8 cellular contexts compared by ENCODE assay signal in the genomic region with DNA sequence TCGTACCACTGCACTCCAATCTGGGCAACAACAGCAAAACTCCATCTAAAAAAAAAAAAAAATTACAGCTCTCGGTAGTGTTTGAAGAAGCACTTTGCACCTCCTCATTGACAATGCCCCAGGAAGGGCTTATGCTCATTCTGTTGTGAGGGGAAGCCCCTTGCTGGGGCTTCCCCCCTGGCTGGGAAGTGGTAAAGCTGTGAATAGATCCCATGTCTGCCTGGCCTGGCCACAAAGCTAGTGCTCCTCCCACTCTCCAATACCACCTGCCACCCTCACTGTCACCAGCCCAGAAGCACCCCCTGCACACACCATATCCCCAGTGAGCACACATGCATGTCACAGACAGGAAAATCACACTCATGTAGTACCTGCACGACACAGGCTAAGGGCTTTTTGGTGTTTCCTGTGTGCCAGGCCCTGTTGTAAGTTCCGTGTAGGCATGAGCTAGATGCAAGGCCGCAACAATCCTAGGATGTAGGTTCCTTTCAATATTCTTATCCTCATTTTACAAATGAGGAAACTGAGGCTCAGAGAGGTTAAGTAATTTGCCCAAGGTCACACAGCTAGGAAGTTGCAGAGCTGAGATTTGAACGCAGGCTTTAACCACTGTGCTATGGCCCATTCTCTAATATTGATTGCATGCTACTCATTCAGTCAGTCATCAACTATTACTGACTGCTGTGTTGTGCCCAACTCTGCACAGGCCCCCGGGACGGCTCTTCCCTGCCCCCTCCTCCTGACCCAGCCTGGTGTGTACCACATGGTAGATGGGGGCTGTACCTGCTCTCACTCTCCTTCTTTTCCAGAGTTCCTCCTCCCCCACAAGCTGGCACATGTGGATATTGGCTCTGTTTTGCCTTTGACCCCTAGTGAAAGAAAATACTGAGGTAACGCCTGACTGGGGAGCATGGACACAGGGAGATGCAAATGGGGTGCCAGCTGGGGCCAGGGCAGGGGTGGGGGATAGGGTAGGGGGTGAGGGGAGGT. TPM values are rescaled to one million over a fixed set of nuclear protein-coding genes. Genes with fewer than 3 reads are reported as not detected.
DNase-seq lines count a peak whose midpoint lies in the region; ATAC-seq and TF ChIP-seq lines count a peak whose summit lies in the region.

No MANE protein-coding gene starts in this region.

- H3K27ac ChIP-seq in HEK293 (ENCODE audit: extremely low read depth, low read depth, low read length), result no peak overlapping the region
- peak overlapping the region; percentile 96 to 98 for H3K27ac ChIP-seq in uterus
- H3K27ac ChIP-seq in left lung, result no peak overlapping the region

- no peak for TF ChIP-seq POLR2A in uterus (IDR thresholded peaks at IDR 0.05)

- TF ChIP-seq CTCF in HEK293 (tag by site-specific recombination; IDR thresholded peaks at IDR 0.05) (peak; percentile 44; the same call in 1 of the 2 replicates), epithelial cell of proximal tubule (conservative IDR thresholded peaks at IDR 0.05; ENCODE audit: low read depth, low read length) (peak; percentile 20), uterus (IDR thresholded peaks at IDR 0.05) (no peak), left lung (IDR thresholded peaks at IDR 0.05) (no peak)

- intact Hi-C loops in uterus (cut with DNase I; ENCODE audit: low total_unique reads) (no loop called here), left lung (cut with DNase I) (no loop called here)

- peaks cover 29% of the 10 kb centered on the region for H3K27me3 Mint-ChIP-seq in activated CD4-positive, alpha-beta T cell treated with anti-CD3 and anti-CD28 coated beads, Interleukin-2, amount 10 ng/mL, durations not matched to agents 7 days and 5 days

- H3K4me1 ChIP-seq in HEK293 (ENCODE audit: control insufficient read depth, insufficient read depth, low read length) (peaks cover 6% of the 10 kb centered on the region; the same call in 1 of the 2 replicates), uterus (peaks cover 21 to 31% of the 10 kb centered on the region in 2 donors), left lung (peaks cover 6 to 18% of the 10 kb centered on the region in 2 donors)

- H3K36me3 ChIP-seq in HEK293 (ENCODE audit: control insufficient read depth in 2 of 2, insufficient read depth in 1 of 2, low read length in 2 of 2) (no peaks in the 10 kb centered on the region), uterus (no peaks in the 10 kb centered on the region), left lung (no peaks in the 10 kb centered on the region)

- H3K27ac Mint-ChIP-seq in activated CD4-positive, alpha-beta T cell treated with anti-CD3 and anti-CD28 coated beads, Interleukin-2, amount 10 ng/mL, durations not matched to agents 7 days and 5 days, result no peak overlapping the region

- POLR2A ChIA-PET in activated CD4-positive, alpha-beta T cell treated with anti-CD3 and anti-CD28 coated beads, Interleukin-2, amount 10 ng/mL, durations not matched to agents 7 days and 5 days (lab: Charles Lee), result no interaction called here
- POLR2A ChIA-PET in HEK293 (lab: Yijun Ruan, JAX), result interaction anchor here (0.5 to 1.3 kb wide), 5 partner anchors 8 to 61 kb away, joined by 3 to 6 read pairs (median 4); a partner anchor contains a TSS

- no peak for ATAC-seq in left lung

- no peaks in the 10 kb centered on the region for H3K9me3 Mint-ChIP-seq in activated CD4-positive, alpha-beta T cell treated with anti-CD3 and anti-CD28 coated beads, Interleukin-2, amount 10 ng/mL, durations not matched to agents 7 days and 5 days

- H3K27me3 ChIP-seq in uterus (no peaks in the 10 kb centered on the region), left lung (peaks cover 0 to 14% of the 10 kb centered on the region in 2 donors)

- H3K4me3 Mint-ChIP-seq in activated CD4-positive, alpha-beta T cell treated with anti-CD3 and anti-CD28 coated beads, Interleukin-2, amount 10 ng/mL, durations not matched to agents 7 days and 5 days, result no peak overlapping the region

- CTCF ChIA-PET in activated CD4-positive, alpha-beta T cell treated with anti-CD3 and anti-CD28 coated beads, Interleukin-2, amount 10 ng/mL, durations not matched to agents 7 days and 5 days (lab: Charles Lee), result interaction anchor here (0.7 to 3.2 kb wide), 8 partner anchors 9 to 184 kb away, joined by 3 to 26 read pairs (median 4); a partner anchor contains a TSS
- CTCF ChIA-PET in HEK293 (lab: Yijun Ruan, JAX), result interaction anchor here (0.6 to 18.0 kb wide), 16 partner anchors 10 to 1205 kb away, joined by 3 to 487 read pairs (median 4); a partner anchor contains a TSS

- H3K36me3 Mint-ChIP-seq in activated CD4-positive, alpha-beta T cell treated with anti-CD3 and anti-CD28 coated beads, Interleukin-2, amount 10 ng/mL, durations not matched to agents 7 days and 5 days (ENCODE audit: low read depth), result no peaks in the 10 kb centered on the region

- DNase-seq in activated CD4-positive, alpha-beta T cell treated with anti-CD3 and anti-CD28 coated beads, Interleukin-2, amount 10 ng/mL, durations not matched to agents 7 days and 5 days, result peak; percentile 23
- no peak for DNase-seq in activated CD4-positive, alpha-beta T cell treated with anti-CD3 and anti-CD28 coated beads, Interleukin-2, amount 50 U/mL, for 4 hours
- DNase-seq in NOMO-1 (lab: John Stamatoyannopoulos, UW; ENCODE audit: unreplicated experiment in 2 of 2), result peak; percentile 25 to 29
- no peak for DNase-seq in epithelial cell of proximal tubule (ENCODE audit: low read depth)
- DNase-seq in uterus, result peak; percentile 23 to 34
- DNase-seq in DMS79 (lab: John Stamatoyannopoulos, UW), result no peak
- no peak for DNase-seq in left lung

- H3K9me3 ChIP-seq in HEK293 (ENCODE audit: control insufficient read depth, insufficient read depth, low read depth, low read length) (no peaks in the 10 kb centered on the region), uterus (no peaks in the 10 kb centered on the region), left lung (no peaks in the 10 kb centered on the region)

- H3K4me3 ChIP-seq in HEK293 (ENCODE audit: low read depth, low read length), result no peak overlapping the region
- H3K4me3 ChIP-seq in epithelial cell of proximal tubule (ENCODE audit: low read depth, low read length), result no peak overlapping the region
- no peak overlapping the region for H3K4me3 ChIP-seq in uterus
- H3K4me3 ChIP-seq in left lung, result no peak overlapping the region

- H3K4me1 Mint-ChIP-seq in activated CD4-positive, alpha-beta T cell treated with anti-CD3 and anti-CD28 coated beads, Interleukin-2, amount 10 ng/mL, durations not matched to agents 7 days and 5 days, result peaks cover 5% of the 10 kb centered on the region

TF ChIP-seq in HEK293, 187 proteins besides CTCF, POLR2A, EP300 and RAD21 (continues in another document):
- no peak for TF ChIP-seq ZNF830 (tag by site-specific recombination; IDR thresholded peaks at IDR 0.05; ENCODE audit: low read depth)
- peak; percentile 26; the same call in 1 of the 2 replicates for TF ChIP-seq GLIS2 (tag by site-specific recombination; IDR thresholded peaks at IDR 0.05)
- no peak for TF ChIP-seq REPIN1 (tag by site-specific recombination; IDR thresholded peaks at IDR 0.05; ENCODE audit: low read depth)
- peak; percentile 25; the same call in 1 of the 2 replicates for TF ChIP-seq ZIC2 (tag by site-specific recombination; IDR thresholded peaks at IDR 0.05)
- TF ChIP-seq BCL11B (tag by site-specific recombination; IDR thresholded peaks at IDR 0.05; ENCODE audit: low read depth), result no peak
- TF ChIP-seq, protein P1, sequence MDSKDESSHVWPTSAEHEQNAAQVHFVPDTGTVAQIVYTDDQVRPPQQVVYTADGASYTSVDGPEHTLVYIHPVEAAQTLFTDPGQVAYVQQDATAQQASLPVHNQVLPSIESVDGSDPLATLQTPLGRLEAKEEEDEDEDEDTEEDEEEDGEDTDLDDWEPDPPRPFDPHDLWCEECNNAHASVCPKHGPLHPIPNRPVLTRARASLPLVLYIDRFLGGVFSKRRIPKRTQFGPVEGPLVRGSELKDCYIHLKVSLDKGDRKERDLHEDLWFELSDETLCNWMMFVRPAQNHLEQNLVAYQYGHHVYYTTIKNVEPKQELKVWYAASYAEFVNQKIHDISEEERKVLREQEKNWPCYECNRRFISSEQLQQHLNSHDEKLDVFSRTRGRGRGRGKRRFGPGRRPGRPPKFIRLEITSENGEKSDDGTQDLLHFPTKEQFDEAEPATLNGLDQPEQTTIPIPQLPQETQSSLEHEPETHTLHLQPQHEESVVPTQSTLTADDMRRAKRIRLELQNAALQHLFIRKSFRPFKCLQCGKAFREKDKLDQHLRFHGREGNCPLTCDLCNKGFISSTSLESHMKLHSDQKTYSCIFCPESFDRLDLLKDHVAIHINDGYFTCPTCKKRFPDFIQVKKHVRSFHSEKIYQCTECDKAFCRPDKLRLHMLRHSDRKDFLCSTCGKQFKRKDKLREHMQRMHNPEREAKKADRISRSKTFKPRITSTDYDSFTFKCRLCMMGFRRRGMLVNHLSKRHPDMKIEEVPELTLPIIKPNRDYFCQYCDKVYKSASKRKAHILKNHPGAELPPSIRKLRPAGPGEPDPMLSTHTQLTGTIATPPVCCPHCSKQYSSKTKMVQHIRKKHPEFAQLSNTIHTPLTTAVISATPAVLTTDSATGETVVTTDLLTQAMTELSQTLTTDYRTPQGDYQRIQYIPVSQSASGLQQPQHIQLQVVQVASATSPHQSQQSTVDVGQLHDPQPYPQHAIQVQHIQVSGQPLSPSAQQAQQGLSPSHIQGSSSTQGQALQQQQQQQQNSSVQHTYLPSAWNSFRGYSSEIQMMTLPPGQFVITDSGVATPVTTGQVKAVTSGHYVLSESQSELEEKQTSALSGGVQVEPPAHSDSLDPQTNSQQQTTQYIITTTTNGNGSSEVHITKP (tag by site-specific recombination; IDR thresholded peaks at IDR 0.05), result peak; percentile 86
- no peak for TF ChIP-seq ZNF571 (tag by site-specific recombination; IDR thresholded peaks at IDR 0.05)

RNA-seq across cellular contexts. Expression of a gene that starts 11.9 kb away (rescaled TPM):
- total RNA-seq in activated CD4-positive, alpha-beta T cell treated with anti-CD3 and anti-CD28 coated beads, Interleukin-2, amount 10 ng/mL, durations not matched to agents 7 days and 5 days, result under 1 TPM; 0.31 to 0.55 TPM
- total RNA-seq in epithelial cell of proximal tubule, result 13.9 and 105 TPM in 2 replicates
- 1,000 to 10,000 TPM in 1 of 4 donors, 100 to 1,000 TPM in 2, 10 to 100 TPM in 1; 59.4 to 4,880 (median 491) TPM for total RNA-seq in uterus
- total RNA-seq in left lung, result 1,000 to 10,000 TPM in 1 of 2 donors, 100 to 1,000 TPM in 1; 867 to 4,830 TPM

RNA-seq across cellular contexts. Expression of a gene that starts 47.5 kb away (rescaled TPM):
- not detected for total RNA-seq in activated CD4-positive, alpha-beta T cell treated with anti-CD3 and anti-CD28 coated beads, Interleukin-2, amount 10 ng/mL, durations not matched to agents 7 days and 5 days
- total RNA-seq in epithelial cell of proximal tubule (0.69 TPM in 1 of 2 replicates, not detected in the other), uterus (100 to 1,000 TPM in 1 of 4 donors, 10 to 100 TPM in 1, under 1 TPM in 1, not detected in 1; 0.90 to 119 (median 19.6) TPM), left lung (10 to 100 TPM in 1 of 2 donors, 1 to 10 TPM in 1; 8.3 to 18.5 TPM)

Comparison
In these comparisons a context has a peak if more than half of its experiments do, and no peak if none do; other contexts are left out.
1. DNase-seq: peak in activated CD4-positive, alpha-beta T cell treated with anti-CD3 and anti-CD28 coated beads, Interleukin-2, amount 10 ng/mL, durations not matched to agents 7 days and 5 days (single experiment), NOMO-1 (2 of 2) and uterus (2 of 2); none in activated CD4-positive, alpha-beta T cell treated with anti-CD3 and anti-CD28 coated beads, Interleukin-2, amount 50 U/mL, for 4 hours (0 of 2), epithelial cell of proximal tubule (single experiment), DMS79 (single experiment) and left lung (0 of 2).
2. H3K27ac ChIP-seq: peak in uterus (2 of 2); none in HEK293 (single experiment) and left lung (0 of 2).
3. CTCF ChIP-seq: peak in HEK293 (single experiment) and epithelial cell of proximal tubule (single experiment); none in uterus (0 of 4) and left lung (0 of 2).